14 cellular contexts compared by ENCODE assay signal in genomic region chr1:96521994-96522760, GRCh38.
DNase-seq lines count a peak whose midpoint lies in the region; ATAC-seq and TF ChIP-seq lines count a peak whose summit lies in the region.
"Had no signal": no experiment of that assay in that cellular context is flagged by ENCODE, and none has a peak within 500 bp of the region (broad histone marks: within the 10 kb centered on the region; RNA-seq: fewer than 3 reads in every experiment).

No MANE protein-coding gene starts in this region.

- WGBS in transverse colon (ENCODE audit: low coverage in 1 of 2), 2 donors: 64 to 84% methylated on average over 2 of the region's 2 CpGs

- H3K9me3 ChIP-seq in HAP-1 (no peaks in the 10 kb centered on the region; the same call in 1 of the 2 replicates), RWPE2 (ENCODE audit: severe bottlenecking) (no peaks in the 10 kb centered on the region), transverse colon (no peaks in the 10 kb centered on the region)
- H3K9me3 ChIP-seq: left ventricle myocardium inferior, right atrium auricular region had no signal

- no peak overlapping the region for H3K4me3 ChIP-seq in HAP-1
- H3K4me3 ChIP-seq in RWPE2 (ENCODE audit: severe bottlenecking): no peak overlapping the region
- H3K4me3 ChIP-seq in skeletal muscle cell (ENCODE audit: low read depth, low read length): no peak overlapping the region
- no peak overlapping the region for H3K4me3 ChIP-seq in transverse colon
- H3K4me3 ChIP-seq: left ventricle myocardium inferior, right atrium auricular region had no signal

- intact Hi-C loops in transverse colon (cut with DNase I; ENCODE audit: low total_unique reads): no loop called here

- no peak for TF ChIP-seq POLR2A in transverse colon (IDR thresholded peaks at IDR 0.05)

- no peak for TF ChIP-seq EP300 in transverse colon (IDR thresholded peaks at IDR 0.05; ENCODE audit: low read depth)

- H3K27me3 ChIP-seq in HAP-1 (ENCODE audit: low read depth): no peaks in the 10 kb centered on the region
- no peaks in the 10 kb centered on the region for H3K27me3 ChIP-seq in RWPE2 (ENCODE audit: insufficient read depth, poor library complexity, severe bottlenecking)
- H3K27me3 ChIP-seq in transverse colon: no peaks in the 10 kb centered on the region
- H3K27me3 ChIP-seq: dorsolateral prefrontal cortex, right atrium auricular region had no signal

- peak; percentile 95 for ATAC-seq in RWPE2 (ENCODE audit: low read depth)
- ATAC-seq: HCT116; naive thymus-derived CD4-positive, alpha-beta T cell; stimulated activated naive CD8-positive, alpha-beta T cell treated with anti-CD3 and anti-CD28 coated beads, Interleukin-15, Interleukin-2, amounts not matched to agents 100 U/mL and 50 U/mL, for 24 hours had no signal

- H3K4me1 ChIP-seq in HAP-1: peaks cover 63% of the 10 kb centered on the region
- no peaks in the 10 kb centered on the region for H3K4me1 ChIP-seq in RWPE2 (ENCODE audit: insufficient read depth, poor library complexity, severe bottlenecking)
- peaks cover 0 to 3% (median 0%) of the 10 kb centered on the region in 4 donors for H3K4me1 ChIP-seq in transverse colon
- H3K4me1 ChIP-seq: left ventricle myocardium inferior, right atrium auricular region had no signal

- in situ Hi-C loops in HAP-1 (cut with MboI; ENCODE audit: low sequenced_read_pairs): no loop called here
- in situ Hi-C loops in transverse colon (cut with MboI; ENCODE audit: low pct_ligation_motif_present in 1 of 4, low pct_unique_long_range_greater_than_20kb in 1 of 4, low sequenced_read_pairs in 3 of 4): no loop called here

- H3K27ac ChIP-seq in RWPE2 (ENCODE audit: poor library complexity, severe bottlenecking): no peak overlapping the region
- H3K27ac ChIP-seq in transverse colon: peak overlapping the region in 1 of 4 donors; percentile 76
- H3K27ac ChIP-seq: left ventricle myocardium inferior, right atrium auricular region had no signal

- H3K36me3 ChIP-seq in HAP-1 (replicated peaks) (no peaks in the 10 kb centered on the region), RWPE2 (ENCODE audit: low read depth) (no peaks in the 10 kb centered on the region), transverse colon (no peaks in the 10 kb centered on the region)
- H3K36me3 ChIP-seq: left ventricle myocardium inferior, right atrium auricular region had no signal

- peak; percentile 83 to 100 for DNase-seq in HAP-1 (ENCODE audit: low spot score in 2 of 2)
- DNase-seq in RWPE2 (ENCODE audit: low spot score): no peak
- peak; percentile 22 for DNase-seq in fibroblast of gingiva (ENCODE audit: low read depth)
- DNase-seq in skeletal muscle cell (ENCODE audit: low read depth): peak; percentile 43
- no peak for DNase-seq in hippocampal formation (lab: John Stamatoyannopoulos, UW)
- DNase-seq in hepatic stellate cell (ENCODE audit: low spot score): no peak
- DNase-seq in transverse colon: no peak
- DNase-seq: activated T-cell treated with anti-CD3 and anti-CD28 coated beads for 4 hours; dorsolateral prefrontal cortex; left ventricle myocardium inferior; naive thymus-derived CD4-positive, alpha-beta T cell; stimulated activated naive CD8-positive, alpha-beta T cell treated with anti-CD3 and anti-CD28 coated beads, Interleukin-15, Interleukin-2, amounts not matched to agents 100 U/mL and 50 U/mL, for 24 hours had no signal

- TF ChIP-seq CTCF in RWPE2 (IDR thresholded peaks at IDR 0.05; ENCODE audit: poor library complexity, severe bottlenecking): no peak
- no peak for TF ChIP-seq CTCF in transverse colon (IDR thresholded peaks at IDR 0.05)

Comparison
In these comparisons a context has a peak if more than half of its experiments do, and no peak if none do; other contexts are left out.
1. DNase-seq: peak in HAP-1 (2 of 2), fibroblast of gingiva (single experiment) and skeletal muscle cell (single experiment); none in RWPE2 (single experiment), hippocampal formation (0 of 2), hepatic stellate cell (single experiment) and transverse colon (single experiment).